In the genomic region with DNA sequence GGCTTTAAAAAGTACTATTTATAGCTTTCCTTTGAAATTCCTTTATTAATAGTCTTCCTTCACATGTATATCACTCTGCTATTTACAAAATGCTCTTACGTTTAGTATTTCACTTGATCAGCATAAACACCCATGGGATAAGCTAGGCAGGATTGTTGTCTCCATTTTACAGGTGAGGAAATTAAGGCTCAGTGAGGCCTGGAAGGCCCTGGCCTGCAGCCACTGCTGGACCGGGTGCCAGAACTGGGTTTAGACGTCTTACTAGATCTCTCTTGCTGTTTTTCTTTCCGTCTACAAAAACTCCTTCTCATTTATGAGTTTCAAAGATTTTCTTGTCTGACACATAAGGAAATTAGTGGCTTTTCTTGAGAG, we compare ENCODE assay signal across 8 cellular contexts.
A peak's percentile ranks its signal among the peaks of the same experiment; 100 is the strongest.
DNase-seq lines count a peak whose midpoint lies in the region; ATAC-seq and TF ChIP-seq lines count a peak whose summit lies in the region.

No MANE protein-coding gene starts in this region.

- H3K9me3 Mint-ChIP-seq in activated T-cell treated with anti-CD3 and anti-CD28 coated beads, Interleukin-2, amount 50 U/mL, for 24 hours = no peaks in the 10 kb centered on the region

- TF ChIP-seq EP300 in gastroesophageal sphincter (IDR thresholded peaks at IDR 0.05) (no peak), tibial nerve (IDR thresholded peaks at IDR 0.05) (no peak)

- peaks cover 2% of the 10 kb centered on the region for H3K36me3 Mint-ChIP-seq in activated T-cell treated with anti-CD3 and anti-CD28 coated beads, Interleukin-2, amount 50 U/mL, for 24 hours (ENCODE audit: low read depth)

- H3K36me3 ChIP-seq in gastroesophageal sphincter = no peaks in the 10 kb centered on the region
- H3K36me3 ChIP-seq in tibial nerve = no peaks in the 10 kb centered on the region

- no peak for TF ChIP-seq POLR2A in gastroesophageal sphincter (IDR thresholded peaks at IDR 0.05)
- no peak for TF ChIP-seq POLR2A in tibial nerve (IDR thresholded peaks at IDR 0.05)

- H3K27ac Mint-ChIP-seq in activated T-cell treated with anti-CD3 and anti-CD28 coated beads, Interleukin-2, amount 50 U/mL, for 24 hours = peak overlapping the region; percentile 84

- no peaks in the 10 kb centered on the region for H3K27me3 Mint-ChIP-seq in activated T-cell treated with anti-CD3 and anti-CD28 coated beads, Interleukin-2, amount 50 U/mL, for 24 hours

- peaks cover 44% of the 10 kb centered on the region for H3K4me1 Mint-ChIP-seq in activated T-cell treated with anti-CD3 and anti-CD28 coated beads, Interleukin-2, amount 50 U/mL, for 24 hours (ENCODE audit: low read depth)

- H3K9me3 ChIP-seq in gastroesophageal sphincter (no peaks in the 10 kb centered on the region), tibial nerve (no peaks in the 10 kb centered on the region)

- H3K27ac ChIP-seq in gastroesophageal sphincter (peak overlapping the region; percentile 62 to 75 (median 72)), tibial nerve (peak overlapping the region; percentile 27 to 83 (median 80))

- H3K4me3 ChIP-seq in gastroesophageal sphincter = no peak overlapping the region
- no peak overlapping the region for H3K4me3 ChIP-seq in tibial nerve

- peak; percentile 17 for ATAC-seq in HG03378 (IDR thresholded peaks at IDR 0.05; ENCODE audit: unreplicated experiment)
- ATAC-seq in gastroesophageal sphincter = no peak

- H3K4me3 Mint-ChIP-seq in activated T-cell treated with anti-CD3 and anti-CD28 coated beads, Interleukin-2, amount 50 U/mL, for 24 hours = no peak overlapping the region

- no peak for DNase-seq in activated T-cell treated with anti-CD3 and anti-CD28 coated beads, Interleukin-2, amount 50 U/mL, for 24 hours
- DNase-seq in activated T-cell treated with anti-CD3 and anti-CD28 coated beads, Interleukin-2, amount 50 U/mL, for 1 hour = no peak
- DNase-seq in tibial nerve (ENCODE audit: low spot score in 2 of 2) (no peak), NK-92 (lab: John Stamatoyannopoulos, UW; ENCODE audit: unreplicated experiment) (no peak), HUDEP-2 (lab: John Stamatoyannopoulos, UW; ENCODE audit: unreplicated experiment in 76 of 76) (no peak)
- DNase-seq in activated CD4-positive, CD25-positive, alpha-beta regulatory T cell (lab: John Stamatoyannopoulos, UW) = no peak

- peaks cover 25 to 100% (median 48%) of the 10 kb centered on the region in 3 donors for H3K4me1 ChIP-seq in gastroesophageal sphincter
- peaks cover 0 to 53% (median 24%) of the 10 kb centered on the region in 4 donors for H3K4me1 ChIP-seq in tibial nerve

- H3K27me3 ChIP-seq in gastroesophageal sphincter (no peaks in the 10 kb centered on the region), tibial nerve (no peaks in the 10 kb centered on the region)

- 20 to 21% methylated on average over 4 of the region's 4 CpGs for WGBS in gastroesophageal sphincter (ENCODE audit: low coverage in 1 of 2), 2 donors
- 17 to 25% methylated on average over 4 of the region's 4 CpGs for WGBS in tibial nerve, 2 donors

- TF ChIP-seq CTCF in gastroesophageal sphincter (IDR thresholded peaks at IDR 0.05) (no peak), tibial nerve (IDR thresholded peaks at IDR 0.05) (no peak)
